Comparison of ENCODE assay signal across 29 cellular contexts in the genomic region with DNA sequence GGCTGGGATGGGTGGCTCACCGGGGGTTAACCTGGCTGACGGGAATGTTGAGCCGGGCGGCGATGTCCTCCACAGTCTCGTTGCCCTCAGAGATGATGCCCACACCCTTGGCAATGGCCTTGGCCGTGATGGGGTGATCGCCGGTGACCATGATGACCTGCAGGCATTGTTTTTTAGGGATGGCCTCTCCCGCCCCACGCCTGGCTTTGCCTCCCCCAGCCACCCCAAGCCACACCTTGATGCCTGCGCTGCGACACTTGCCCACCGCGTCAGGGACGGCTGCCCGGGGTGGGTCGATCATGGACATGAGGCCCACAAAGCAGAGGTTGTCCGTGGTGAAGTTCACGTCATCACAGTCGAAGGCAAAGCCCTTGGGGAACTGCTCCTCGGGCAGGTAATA. TPM values are rescaled to one million over a fixed set of nuclear protein-coding genes. Genes with fewer than 3 reads are reported as not detected.
"Had no signal": no experiment of that assay in that cellular context is flagged by ENCODE, and none has a peak within 500 bp of the region (broad histone marks: within the 10 kb centered on the region; RNA-seq: fewer than 3 reads in every experiment).

No MANE protein-coding gene starts in this region.

- H3K4me1 Mint-ChIP-seq: immature natural killer cell; memory B cell; nephron; neural crest cell; stimulated activated effector memory CD8-positive, alpha-beta T cell treated with anti-CD3 and anti-CD28 coated beads, Interleukin-12 subunit alpha, Interleukin-12 subunit beta, amount 100 ng/mL, for 72 hours had no signal

- H3K36me3 ChIP-seq: neutrophil, pancreas, prostate gland, sigmoid colon, spleen, suprapubic skin, thoracic aorta, tibial artery, uterus had no signal

- ATAC-seq: naive thymus-derived CD8-positive, alpha-beta T cell; pancreas; right cardiac atrium; stimulated activated effector memory CD8-positive, alpha-beta T cell treated with anti-CD3 and anti-CD28 coated beads, Interleukin-12 subunit alpha, Interleukin-12 subunit beta, amount 100 ng/mL, for 72 hours had no signal

- H3K36me3 Mint-ChIP-seq: stimulated activated effector memory CD8-positive, alpha-beta T cell treated with anti-CD3 and anti-CD28 coated beads, Interleukin-12 subunit alpha, Interleukin-12 subunit beta, amount 100 ng/mL, for 72 hours; type B pancreatic cell had no signal

- H3K27ac Mint-ChIP-seq: immature natural killer cell; memory B cell; naive thymus-derived CD8-positive, alpha-beta T cell; nephron; stimulated activated effector memory CD8-positive, alpha-beta T cell treated with anti-CD3 and anti-CD28 coated beads, Interleukin-12 subunit alpha, Interleukin-12 subunit beta, amount 100 ng/mL, for 72 hours; stimulated activated naive CD8-positive, alpha-beta T cell treated with anti-CD3 and anti-CD28 coated beads, Interleukin-15, Interleukin-2, amounts not matched to agents 100 ng/mL and 50 ng/mL, for 24 hours; type B pancreatic cell had no signal

- H3K27me3 ChIP-seq: neutrophil, pancreas, spleen, uterus had no signal

- H3K4me3 ChIP-seq: left ventricle myocardium inferior, lung, pancreas, prostate gland, sigmoid colon, spleen, suprapubic skin, thoracic aorta, tibial artery, uterus had no signal

- H3K9me3 ChIP-seq: left ventricle myocardium inferior, neutrophil, pancreas, prostate gland, sigmoid colon, spleen, suprapubic skin, thoracic aorta, tibial artery, uterus had no signal

- H3K27ac ChIP-seq: neutrophil, pancreas, prostate gland, sigmoid colon, spleen, suprapubic skin, thoracic aorta, tibial artery, uterus had no signal

- DNase-seq: hypothalamus; immature natural killer cell; kidney; left ventricle myocardium inferior; naive thymus-derived CD8-positive, alpha-beta T cell; occipital lobe; pancreas; retina; sigmoid colon; small intestine; spleen; stimulated activated CD4-positive, alpha-beta T cell treated with anti-CD3 and anti-CD28 coated beads, Interleukin-4, amount 100 ng/mL, for 24 hours; stimulated activated naive CD4-positive, alpha-beta T cell; tibial artery; uterus had no signal

- H3K4me3 Mint-ChIP-seq: immature natural killer cell; memory B cell; naive thymus-derived CD8-positive, alpha-beta T cell; nephron; neural crest cell; stimulated activated effector memory CD8-positive, alpha-beta T cell treated with anti-CD3 and anti-CD28 coated beads, Interleukin-12 subunit alpha, Interleukin-12 subunit beta, amount 100 ng/mL, for 72 hours; stimulated activated naive CD8-positive, alpha-beta T cell treated with anti-CD3 and anti-CD28 coated beads, Interleukin-15, Interleukin-2, amounts not matched to agents 100 ng/mL and 50 ng/mL, for 24 hours; type B pancreatic cell had no signal

- H3K27me3 Mint-ChIP-seq: memory B cell; naive thymus-derived CD8-positive, alpha-beta T cell; stimulated activated naive CD8-positive, alpha-beta T cell treated with anti-CD3 and anti-CD28 coated beads, Interleukin-15, Interleukin-2, amounts not matched to agents 100 ng/mL and 50 ng/mL, for 24 hours; type B pancreatic cell had no signal

- H3K9me3 Mint-ChIP-seq: immature natural killer cell; memory B cell; naive thymus-derived CD8-positive, alpha-beta T cell; nephron; neural crest cell; stimulated activated effector memory CD8-positive, alpha-beta T cell treated with anti-CD3 and anti-CD28 coated beads, Interleukin-12 subunit alpha, Interleukin-12 subunit beta, amount 100 ng/mL, for 72 hours; stimulated activated naive CD8-positive, alpha-beta T cell treated with anti-CD3 and anti-CD28 coated beads, Interleukin-15, Interleukin-2, amounts not matched to agents 100 ng/mL and 50 ng/mL, for 24 hours; type B pancreatic cell had no signal

- H3K4me1 ChIP-seq: pancreas, prostate gland, sigmoid colon, spleen, suprapubic skin, tibial artery, uterus had no signal

RNA-seq across cellular contexts. Expression of gene ATP1A3, which starts 16.1 kb away (rescaled TPM):
- total RNA-seq: kidney, lower leg skin, subcutaneous adipose tissue, suprapubic skin had no signal

RNA-seq across cellular contexts. Expression of gene ERFL, which starts 49.7 kb away (rescaled TPM):
- total RNA-seq: left ventricle myocardium inferior, occipital lobe, sigmoid colon had no signal
- polyA plus RNA-seq: naive thymus-derived CD8-positive, alpha-beta T cell had no signal
